9 cellular contexts compared by ENCODE assay signal in genomic region chr1:84668185-84668584, GRCh38. TPM values are rescaled to one million over a fixed set of nuclear protein-coding genes. Genes with fewer than 3 reads are reported as not detected.
DNase-seq lines count a peak whose midpoint lies in the region; ATAC-seq and TF ChIP-seq lines count a peak whose summit lies in the region.
"Had no signal": no experiment of that assay in that cellular context is flagged by ENCODE, and none has a peak within 500 bp of the region (broad histone marks: within the 10 kb centered on the region; RNA-seq: fewer than 3 reads in every experiment).

No MANE protein-coding gene starts in this region.

- no peak overlapping the region for H3K4me3 ChIP-seq in GM06990 (replicated peaks; ENCODE audit: low read depth, low read length)
- no peak overlapping the region for H3K4me3 ChIP-seq in OCI-LY3 (ENCODE audit: low read length)
- no peak overlapping the region for H3K4me3 ChIP-seq in fibroblast of mammary gland (ENCODE audit: control insufficient read depth, low read depth, low read length)

- intact Hi-C loops in posterior vena cava (cut with DNase I), result no loop called here

- H3K27ac ChIP-seq in 22Rv1 (no peak overlapping the region), OCI-LY3 (ENCODE audit: low read length) (no peak overlapping the region)

- no peak overlapping the region for H3K4me2 ChIP-seq in OCI-LY3 (ENCODE audit: low read length)

- no peak for ATAC-seq in GM18861 (IDR thresholded peaks at IDR 0.05; ENCODE audit: unreplicated experiment)
- ATAC-seq: T-helper 17 cell had no signal

- no peak for DNase-seq in GM06990 (ENCODE audit: extremely low read depth, insufficient read length)
- DNase-seq in fibroblast of mammary gland (ENCODE audit: low read depth), result peak; percentile 34
- no peak for DNase-seq in posterior vena cava (ENCODE audit: low spot score)
- DNase-seq in stimulated activated CD4-positive, alpha-beta T cell treated with anti-CD3 and anti-CD28 coated beads, Interleukin-2, amount 100 ng/mL, for 24 hours, result no peak
- DNase-seq in retina, result no peak
- DNase-seq: T-helper 17 cell had no signal

- no peaks in the 10 kb centered on the region for H3K79me2 ChIP-seq in OCI-LY3 (ENCODE audit: low read length)

- H4K20me1 ChIP-seq in OCI-LY3 (ENCODE audit: insufficient read depth, low read length), result no peaks in the 10 kb centered on the region

- peak; percentile 23 for TF ChIP-seq CTCF in 22Rv1 (IDR thresholded peaks at IDR 0.05)
- peak; percentile 19 for TF ChIP-seq CTCF in GM06990 (IDR thresholded peaks at IDR 0.05; ENCODE audit: insufficient read depth, low read length, poor library complexity, severe bottlenecking)
- TF ChIP-seq CTCF in OCI-LY3 (IDR thresholded peaks at IDR 0.05; ENCODE audit: low read depth, low read length), result peak; percentile 21; the same call in 1 of the 2 replicates
- TF ChIP-seq CTCF in fibroblast of mammary gland (conservative IDR thresholded peaks at IDR 0.05; ENCODE audit: control insufficient read depth, insufficient read depth, low read depth, low read length), result peak; percentile 32

- H3K9me3 ChIP-seq in OCI-LY3 (ENCODE audit: insufficient read depth, low read length), result no peaks in the 10 kb centered on the region

- no peak overlapping the region for H3K9ac ChIP-seq in OCI-LY3 (ENCODE audit: low read length)

- H3K36me3 ChIP-seq in GM06990 (ENCODE audit: control insufficient read depth, insufficient read depth, low read length), result no peaks in the 10 kb centered on the region
- H3K36me3 ChIP-seq in OCI-LY3 (replicated peaks; ENCODE audit: low read depth, low read length), result no peaks in the 10 kb centered on the region

- H3K27me3 ChIP-seq in GM06990 (replicated peaks; ENCODE audit: control insufficient read depth, insufficient read depth, low read length), result no peaks in the 10 kb centered on the region
- H3K27me3 ChIP-seq in OCI-LY3 (ENCODE audit: low read depth, low read length), result no peaks in the 10 kb centered on the region

- H2AFZ ChIP-seq in OCI-LY3 (ENCODE audit: low read depth, low read length), result no peak overlapping the region

- H3K4me1 ChIP-seq in OCI-LY3 (ENCODE audit: low read length), result no peaks in the 10 kb centered on the region

RNA-seq across cellular contexts. Expression of gene SSX2IP, which starts 22.1 kb away (rescaled TPM):
- total RNA-seq in posterior vena cava, result 1 to 10 TPM; 4.7 to 8.6 TPM
